18 cellular contexts compared by ENCODE assay signal in genomic region chr3:50147861-50148260, GRCh38. TPM values are rescaled to one million over a fixed set of nuclear protein-coding genes. Genes with fewer than 3 reads are reported as not detected.
A peak's percentile ranks its signal among the peaks of the same experiment; 100 is the strongest.
DNase-seq lines count a peak whose midpoint lies in the region; ATAC-seq and TF ChIP-seq lines count a peak whose summit lies in the region.
"Had no signal": no experiment of that assay in that cellular context is flagged by ENCODE, and none has a peak within 500 bp of the region (broad histone marks: within the 10 kb centered on the region; RNA-seq: fewer than 3 reads in every experiment).

No MANE protein-coding gene starts in this region.

- peak overlapping the region; percentile 92 for H3K27ac ChIP-seq in WERI-Rb-1
- no peak overlapping the region for H3K27ac ChIP-seq in neural progenitor cell
- H3K27ac ChIP-seq in lower lobe of right lung = no peak overlapping the region

- no peak overlapping the region for H3K9ac ChIP-seq in neural progenitor cell

- peaks cover 17% of the 10 kb centered on the region for H3K27me3 Mint-ChIP-seq in neural progenitor cell (ENCODE audit: insufficient read depth, low read depth)
- H3K27me3 Mint-ChIP-seq: IgD-negative memory B cell had no signal

- H3F3A ChIP-seq in neural progenitor cell (ENCODE audit: low read depth) = peaks cover 14% of the 10 kb centered on the region

- DNase-seq in ELF-1 (ENCODE audit: low read depth, low spot score) = peak; percentile 37
- no peak for DNase-seq in WERI-Rb-1
- peak; percentile 24 to 73 for DNase-seq in foreskin fibroblast
- DNase-seq in neural progenitor cell (ENCODE audit: low spot score) = no peak
- no peak for DNase-seq in activated effector memory CD4-positive, alpha-beta T cell treated with Interleukin-2 at 50 U/mL for 16 hours
- DNase-seq in lower lobe of right lung = no peak
- no peak for DNase-seq in NCI-H524 treated with DMSO at 0.1 percent for 48 hours (lab: John Stamatoyannopoulos, UW)
- no peak for DNase-seq in mesenteric fat pad (ENCODE audit: low spot score)
- DNase-seq: C1 segment of cervical spinal cord, EL, MV-4-11, NCI-H1417 treated with DMSO at 0.1 percent for 48 hours, NCI-H2029, NCI-H526 had no signal

- intact Hi-C loops in lower lobe of right lung (cut with DNase I) = no loop called here

- H3K9me3 Mint-ChIP-seq in neural progenitor cell = no peaks in the 10 kb centered on the region
- H3K9me3 Mint-ChIP-seq: IgD-negative memory B cell had no signal

- TF ChIP-seq CTCF in WERI-Rb-1 (IDR thresholded peaks at IDR 0.05; ENCODE audit: low read depth, low read length) = no peak
- no peak for TF ChIP-seq CTCF in foreskin fibroblast (IDR thresholded peaks at IDR 0.05; ENCODE audit: low read depth, low read length)
- no peak for TF ChIP-seq CTCF in neural progenitor cell (IDR thresholded peaks at IDR 0.05)
- no peak for TF ChIP-seq CTCF in lower lobe of right lung (IDR thresholded peaks at IDR 0.05)

- H3K4me2 ChIP-seq in neural progenitor cell = no peak overlapping the region

- H3K9me3 ChIP-seq in WERI-Rb-1 (ENCODE audit: severe bottlenecking) (no peaks in the 10 kb centered on the region), neural progenitor cell (ENCODE audit: low read depth) (no peaks in the 10 kb centered on the region), lower lobe of right lung (no peaks in the 10 kb centered on the region)

- ATAC-seq in lower lobe of right lung = no peak
- ATAC-seq: HCT116, Right ventricle myocardium inferior had no signal

- H3K79me2 ChIP-seq in neural progenitor cell (ENCODE audit: low read depth) = no peaks in the 10 kb centered on the region

- H3K4me1 ChIP-seq in neural progenitor cell = peaks cover 24% of the 10 kb centered on the region
- no peaks in the 10 kb centered on the region for H3K4me1 ChIP-seq in lower lobe of right lung

- no peaks in the 10 kb centered on the region for H4K20me1 ChIP-seq in neural progenitor cell (ENCODE audit: low read depth)

- no peak overlapping the region for H3K4me3 Mint-ChIP-seq in neural progenitor cell
- H3K4me3 Mint-ChIP-seq: IgD-negative memory B cell had no signal

- H3K4me3 ChIP-seq in WERI-Rb-1 (ENCODE audit: low read depth, low read length) = no peak overlapping the region
- H3K4me3 ChIP-seq in foreskin fibroblast (ENCODE audit: low read depth in 1 of 2, low read length in 2 of 2) = no peak overlapping the region
- H3K4me3 ChIP-seq in neural progenitor cell = no peak overlapping the region
- no peak overlapping the region for H3K4me3 ChIP-seq in lower lobe of right lung

- peaks cover 24% of the 10 kb centered on the region for H3K4me1 Mint-ChIP-seq in neural progenitor cell

- no peak overlapping the region for H2AFZ ChIP-seq in neural progenitor cell (replicated peaks)

- H3K27me3 ChIP-seq in WERI-Rb-1 (ENCODE audit: insufficient read depth, low read depth, severe bottlenecking) = no peaks in the 10 kb centered on the region
- H3K27me3 ChIP-seq in neural progenitor cell = peaks cover 4% of the 10 kb centered on the region
- H3K27me3 ChIP-seq in lower lobe of right lung (ENCODE audit: low read depth) = no peaks in the 10 kb centered on the region

- no peaks in the 10 kb centered on the region for H3K36me3 Mint-ChIP-seq in neural progenitor cell
- H3K36me3 Mint-ChIP-seq: IgD-negative memory B cell had no signal

- peak overlapping the region; percentile 63 for H3K27ac Mint-ChIP-seq in neural progenitor cell
- H3K27ac Mint-ChIP-seq: IgD-negative memory B cell had no signal

- H3K36me3 ChIP-seq in WERI-Rb-1 (no peaks in the 10 kb centered on the region), neural progenitor cell (no peaks in the 10 kb centered on the region), lower lobe of right lung (no peaks in the 10 kb centered on the region)

RNA-seq across cellular contexts. Expression of gene SEMA3F, which starts 7.3 kb away (rescaled TPM):
- total RNA-seq in neural progenitor cell (ENCODE audit: low replicate concordance) (14.5 and 42.5 TPM in 2 replicates), lower lobe of right lung (44.7 TPM), mesenteric fat pad (51.5 TPM)

RNA-seq across cellular contexts. Expression of gene GNAT1, which starts 43.5 kb away (rescaled TPM):
- total RNA-seq in neural progenitor cell (ENCODE audit: low replicate concordance) = 0.03 TPM in 1 of 2 replicates, not detected in the other
- not detected for total RNA-seq in lower lobe of right lung
- total RNA-seq in mesenteric fat pad = not detected
- total RNA-seq: Right ventricle myocardium inferior had no signal

RNA-seq across cellular contexts. Expression of gene SLC38A3, which starts 57.2 kb away (rescaled TPM):
- 0.17 and 0.77 TPM in 2 replicates for total RNA-seq in neural progenitor cell (ENCODE audit: low replicate concordance)
- not detected for total RNA-seq in lower lobe of right lung
- total RNA-seq in mesenteric fat pad = 0.39 TPM
- total RNA-seq: HT-29 had no signal

RNA-seq across cellular contexts. Expression of gene RBM5, which starts 59.1 kb away (rescaled TPM):
- total RNA-seq in neural progenitor cell (ENCODE audit: low replicate concordance) (282 and 372 TPM in 2 replicates), lower lobe of right lung (153 TPM), mesenteric fat pad (132 TPM)

Comparison
In these comparisons a context has a peak if more than half of its experiments do, and no peak if none do; other contexts are left out.
1. DNase-seq: peak in ELF-1 (single experiment) and foreskin fibroblast (2 of 2); none in WERI-Rb-1 (single experiment), neural progenitor cell (single experiment), activated effector memory CD4-positive, alpha-beta T cell treated with Interleukin-2 at 50 U/mL for 16 hours (single experiment), lower lobe of right lung (single experiment), NCI-H524 treated with DMSO at 0.1 percent for 48 hours (single experiment) and mesenteric fat pad (single experiment).